26 cellular contexts compared by ENCODE assay signal in the genomic region with DNA sequence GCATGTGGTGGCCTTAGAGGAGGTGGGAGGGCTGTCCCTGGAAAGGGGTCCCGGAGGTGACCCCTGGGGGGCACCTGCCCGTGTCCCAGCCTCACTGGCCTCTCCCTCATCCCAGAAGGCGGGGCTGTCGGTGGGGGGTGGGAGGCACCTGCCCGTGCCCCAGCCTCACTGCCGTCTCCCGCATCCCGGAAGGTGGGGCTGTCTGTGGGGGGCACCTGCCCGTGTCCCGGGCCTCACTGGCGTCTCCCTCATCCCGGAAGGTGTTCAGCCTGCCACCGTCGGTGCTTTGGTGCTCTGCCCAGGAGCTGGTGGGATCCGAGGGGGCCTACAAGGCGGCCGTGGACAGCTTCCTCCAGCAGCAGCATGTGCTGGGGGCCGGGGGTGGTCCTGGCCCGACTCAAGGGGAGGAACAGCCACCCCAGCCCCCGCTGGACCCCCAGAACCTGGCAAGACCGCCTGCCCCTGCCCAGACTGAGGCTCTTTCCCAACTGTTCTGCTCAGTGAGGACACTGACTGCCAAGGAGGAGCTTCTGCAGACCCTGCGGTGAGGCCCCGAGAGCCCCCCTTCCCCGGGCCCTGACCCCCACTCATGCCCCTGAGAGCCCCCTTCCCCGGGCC.
"Had no signal": no experiment of that assay in that cellular context is flagged by ENCODE, and none has a peak within 500 bp of the region (broad histone marks: within the 10 kb centered on the region; RNA-seq: fewer than 3 reads in every experiment).

No MANE protein-coding gene starts in this region.

- H3K36me3 Mint-ChIP-seq: activated naive CD8-positive, alpha-beta T cell had no signal

- H3K27me3 ChIP-seq: brain microvascular endothelial cell, cardiac muscle cell had no signal

- H3K9me3 Mint-ChIP-seq: activated B cell treated with CpG ODN at 0.5 μM for 24 hours; activated CD4-positive, alpha-beta T cell treated with anti-CD3 and anti-CD28 coated beads, Interleukin-2, amount 10 ng/mL, durations not matched to agents 24 days and 14 days; activated naive CD4-positive, alpha-beta T cell treated with anti-CD3 and anti-CD28 coated beads for 36 hours; activated T-helper 17 cell treated with anti-CD3 and anti-CD28 coated beads, Interleukin-2, amount 50 U/mL, for 72 hours; T-cell had no signal

- DNase-seq: activated B cell treated with CpG ODN at 0.5 μM for 24 hours; activated CD4-positive, alpha-beta T cell treated with anti-CD3 and anti-CD28 coated beads for 1 hour; activated CD4-positive, alpha-beta T cell treated with anti-CD3 and anti-CD28 coated beads, Interleukin-2, amount 10 ng/mL, durations not matched to agents 24 days and 14 days; activated CD4-positive, alpha-beta T cell treated with anti-CD3 and anti-CD28 coated beads, Interleukin-2, amount 50 U/mL, for 48 hours; activated CD8-positive, alpha-beta memory T cell treated with anti-CD3 and anti-CD28 coated beads, Interleukin-2, amount 10 ng/mL, durations not matched to agents 7 days and 5 days; activated gamma-delta T cell; activated naive CD4-positive, alpha-beta T cell treated with anti-CD3 and anti-CD28 coated beads for 36 hours; activated T-cell treated with anti-CD3 and anti-CD28 coated beads, Interleukin-2, amount 50 U/mL, for 48 hours; brain microvascular endothelial cell; cerebellar nuclear complex; Karpas-422; MM.1S; NCI-H1105; NCI-H1436; NCI-H187; NCI-H2081; NCI-H510A treated with DMSO at 0.1 percent for 48 hours; NCI-H69; NK-92 treated with Interleukin-12 subunit alpha and Interleukin-12 subunit beta, amount 100 ng/mL, for 24 hours; T-cell; T-helper 2 cell; T1000 had no signal

- H3K4me3 Mint-ChIP-seq: activated B cell treated with CpG ODN at 0.5 μM for 24 hours; activated CD4-positive, alpha-beta T cell treated with anti-CD3 and anti-CD28 coated beads, Interleukin-2, amount 10 ng/mL, durations not matched to agents 24 days and 14 days; activated CD8-positive, alpha-beta memory T cell treated with anti-CD3 and anti-CD28 coated beads, Interleukin-2, amount 10 ng/mL, durations not matched to agents 7 days and 5 days; activated naive CD4-positive, alpha-beta T cell treated with anti-CD3 and anti-CD28 coated beads for 36 hours; activated naive CD8-positive, alpha-beta T cell; activated T-helper 17 cell treated with anti-CD3 and anti-CD28 coated beads, Interleukin-2, amount 50 U/mL, for 72 hours; T-cell had no signal

- H3K27me3 Mint-ChIP-seq: activated B cell treated with CpG ODN at 0.5 μM for 24 hours; activated CD4-positive, alpha-beta T cell treated with anti-CD3 and anti-CD28 coated beads, Interleukin-2, amount 10 ng/mL, durations not matched to agents 24 days and 14 days; activated CD8-positive, alpha-beta memory T cell treated with anti-CD3 and anti-CD28 coated beads, Interleukin-2, amount 10 ng/mL, durations not matched to agents 7 days and 5 days; activated naive CD8-positive, alpha-beta T cell; activated T-helper 17 cell treated with anti-CD3 and anti-CD28 coated beads, Interleukin-2, amount 50 U/mL, for 72 hours; T-cell had no signal

- H3K27ac Mint-ChIP-seq: activated B cell treated with CpG ODN at 0.5 μM for 24 hours; activated CD4-positive, alpha-beta T cell treated with anti-CD3 and anti-CD28 coated beads, Interleukin-2, amount 10 ng/mL, durations not matched to agents 24 days and 14 days; activated CD8-positive, alpha-beta memory T cell treated with anti-CD3 and anti-CD28 coated beads, Interleukin-2, amount 10 ng/mL, durations not matched to agents 7 days and 5 days; activated naive CD4-positive, alpha-beta T cell treated with anti-CD3 and anti-CD28 coated beads for 36 hours; activated naive CD8-positive, alpha-beta T cell had no signal

- H3K4me3 ChIP-seq: cardiac muscle cell, SK-N-MC had no signal

- H3K27ac ChIP-seq: brain microvascular endothelial cell, cardiac muscle cell, SK-N-MC had no signal

- ATAC-seq: activated CD8-positive, alpha-beta memory T cell treated with anti-CD3 and anti-CD28 coated beads, Interleukin-2, amount 10 ng/mL, durations not matched to agents 7 days and 5 days; activated T-helper 17 cell treated with anti-CD3 and anti-CD28 coated beads, Interleukin-2, amount 50 U/mL, for 72 hours; T-cell had no signal
